In genomic region chr4:83217721-83218522, GRCh38 we compare ENCODE assay signal across 8 cellular contexts.
A peak's percentile ranks its signal among the peaks of the same experiment; 100 is the strongest.
DNase-seq lines count a peak whose midpoint lies in the region; ATAC-seq and TF ChIP-seq lines count a peak whose summit lies in the region.

No MANE protein-coding gene starts in this region.

- H3K4me1 Mint-ChIP-seq in activated CD8-positive, alpha-beta memory T cell treated with anti-CD3 and anti-CD28 coated beads, Interleukin-2, amount 10 ng/mL, durations not matched to agents 7 days and 5 days: peaks cover 61% of the 10 kb centered on the region

- TF ChIP-seq EP300 in stomach (IDR thresholded peaks at IDR 0.05): no peak

- TF ChIP-seq CTCF in GM12865 (IDR thresholded peaks at IDR 0.05; ENCODE audit: insufficient read depth, low read depth, low read length, missing control alignments) (no peak), stomach (IDR thresholded peaks at IDR 0.05) (no peak), RWPE1 (conservative IDR thresholded peaks at IDR 0.05; ENCODE audit: low read depth) (no peak)

- no peak for TF ChIP-seq POLR2A in stomach (IDR thresholded peaks at IDR 0.05)

- DNase-seq in GM12865 (ENCODE audit: low read depth) (peak; percentile 97), Karpas-422 (peak; percentile 93), left colon (peak in 1 of 2 donors; percentile 59), stomach (peak; percentile 35), NCI-H446 treated with DMSO at 0.1 percent for 48 hours (lab: John Stamatoyannopoulos, UW) (no peak), RWPE1 (ENCODE audit: low spot score) (no peak)
- peak; percentile 91 for DNase-seq in activated CD8-positive, alpha-beta memory T cell treated with anti-CD3 and anti-CD28 coated beads, Interleukin-2, amount 10 ng/mL, durations not matched to agents 7 days and 5 days

- H3K27ac ChIP-seq in Karpas-422 (ENCODE audit: low read length) (peak overlapping the region; percentile 87), stomach (peak overlapping the region in 4 of 5 donors; percentile 13 to 80 (median 64)), RWPE1 (no peak overlapping the region)

- no peaks in the 10 kb centered on the region for H4K20me1 ChIP-seq in Karpas-422 (ENCODE audit: insufficient read depth, low read depth, low read length)

- H3K9me2 ChIP-seq in Karpas-422 (replicated peaks; ENCODE audit: insufficient read depth, low read length): no peaks in the 10 kb centered on the region

- H3K9me3 Mint-ChIP-seq in activated CD8-positive, alpha-beta memory T cell treated with anti-CD3 and anti-CD28 coated beads, Interleukin-2, amount 10 ng/mL, durations not matched to agents 7 days and 5 days (ENCODE audit: low read depth): no peaks in the 10 kb centered on the region

- H3K27ac Mint-ChIP-seq in activated CD8-positive, alpha-beta memory T cell treated with anti-CD3 and anti-CD28 coated beads, Interleukin-2, amount 10 ng/mL, durations not matched to agents 7 days and 5 days: peak overlapping the region; percentile 85

- intact Hi-C loops in left colon (cut with DNase I, micrococcal nuclease) (no loop called here), stomach (cut with DNase I; ENCODE audit: low total_unique reads) (no loop called here)

- POLR2A ChIA-PET in RWPE1 (lab: Yijun Ruan, JAX; ENCODE audit: low non-redundant PET): no interaction called here

- ATAC-seq in GM21717 (IDR thresholded peaks at IDR 0.05; ENCODE audit: unreplicated experiment) (peak; percentile 75), left colon (peak; percentile 85)
- peak; percentile 90 for ATAC-seq in activated CD8-positive, alpha-beta memory T cell treated with anti-CD3 and anti-CD28 coated beads, Interleukin-2, amount 10 ng/mL, durations not matched to agents 7 days and 5 days

- H3K36me3 ChIP-seq in Karpas-422 (ENCODE audit: insufficient read depth, low read length) (no peaks in the 10 kb centered on the region), stomach (no peaks in the 10 kb centered on the region)

- CTCF ChIA-PET in activated CD8-positive, alpha-beta memory T cell treated with anti-CD3 and anti-CD28 coated beads, Interleukin-2, amount 10 ng/mL, durations not matched to agents 7 days and 5 days (lab: Charles Lee): interaction anchor here (0.9 to 3.1 kb wide), 24 partner anchors 11 to 319 kb away, joined by 3 to 32 read pairs (median 4); partner anchors contain the start of genes COPS4 and PLAC8
- CTCF ChIA-PET in RWPE1 (lab: Yijun Ruan, JAX): interaction anchor here (0.6 kb wide), 2 partner anchors 87 to 108 kb away, joined by 3 read pairs; no protein-coding TSS in a partner anchor

- H3K27me3 ChIP-seq in Karpas-422 (ENCODE audit: low read length): no peaks in the 10 kb centered on the region
- H3K27me3 ChIP-seq in stomach: no peaks in the 10 kb centered on the region

- H3K36me3 Mint-ChIP-seq in activated CD8-positive, alpha-beta memory T cell treated with anti-CD3 and anti-CD28 coated beads, Interleukin-2, amount 10 ng/mL, durations not matched to agents 7 days and 5 days: peaks cover 28% of the 10 kb centered on the region

- H3K4me1 ChIP-seq in Karpas-422 (ENCODE audit: low read length) (peaks cover 62% of the 10 kb centered on the region), stomach (peaks cover 8 to 32% (median 19%) of the 10 kb centered on the region in 4 donors)

- WGBS in stomach, 5 donors: 46 to 56% (median 50%) methylated on average over 8 of the region's 8 CpGs

- peak overlapping the region; percentile 49 for H3K9ac ChIP-seq in Karpas-422 (ENCODE audit: low read length)

- H3K79me2 ChIP-seq in Karpas-422 (ENCODE audit: low read length): no peaks in the 10 kb centered on the region

- H3K4me3 Mint-ChIP-seq in activated CD8-positive, alpha-beta memory T cell treated with anti-CD3 and anti-CD28 coated beads, Interleukin-2, amount 10 ng/mL, durations not matched to agents 7 days and 5 days: peak overlapping the region; percentile 41

- H3K4me2 ChIP-seq in Karpas-422 (ENCODE audit: low read depth, low read length, poor library complexity, severe bottlenecking): peak overlapping the region; percentile 57

- no peak overlapping the region; the same call in 1 of the 2 replicates for H2AFZ ChIP-seq in Karpas-422 (ENCODE audit: low read length)

- H3K9me3 ChIP-seq in Karpas-422 (ENCODE audit: low read length) (no peaks in the 10 kb centered on the region), stomach (no peaks in the 10 kb centered on the region)

- H3K27me3 Mint-ChIP-seq in activated CD8-positive, alpha-beta memory T cell treated with anti-CD3 and anti-CD28 coated beads, Interleukin-2, amount 10 ng/mL, durations not matched to agents 7 days and 5 days: peaks cover 19% of the 10 kb centered on the region

- peak overlapping the region; percentile 23 for H3K4me3 ChIP-seq in GM12865 (ENCODE audit: low read depth, low read length)
- peak overlapping the region; percentile 32; the same call in 1 of the 2 replicates for H3K4me3 ChIP-seq in Karpas-422 (ENCODE audit: low read length)
- no peak overlapping the region for H3K4me3 ChIP-seq in stomach

Comparison
In these comparisons a context has a peak if more than half of its experiments do, and no peak if none do; other contexts are left out.
1. DNase-seq: peak in GM12865 (single experiment), Karpas-422 (single experiment), activated CD8-positive, alpha-beta memory T cell treated with anti-CD3 and anti-CD28 coated beads, Interleukin-2, amount 10 ng/mL, durations not matched to agents 7 days and 5 days (single experiment) and stomach (single experiment); none in NCI-H446 treated with DMSO at 0.1 percent for 48 hours (single experiment) and RWPE1 (single experiment).
2. H3K4me3 ChIP-seq: peak in GM12865 (single experiment) and Karpas-422 (single experiment); none in stomach (0 of 4).
3. Peak in every context shown above with its lines, with median percentiles within 50 percentile points of each other: ATAC-seq.